In the genomic region with DNA sequence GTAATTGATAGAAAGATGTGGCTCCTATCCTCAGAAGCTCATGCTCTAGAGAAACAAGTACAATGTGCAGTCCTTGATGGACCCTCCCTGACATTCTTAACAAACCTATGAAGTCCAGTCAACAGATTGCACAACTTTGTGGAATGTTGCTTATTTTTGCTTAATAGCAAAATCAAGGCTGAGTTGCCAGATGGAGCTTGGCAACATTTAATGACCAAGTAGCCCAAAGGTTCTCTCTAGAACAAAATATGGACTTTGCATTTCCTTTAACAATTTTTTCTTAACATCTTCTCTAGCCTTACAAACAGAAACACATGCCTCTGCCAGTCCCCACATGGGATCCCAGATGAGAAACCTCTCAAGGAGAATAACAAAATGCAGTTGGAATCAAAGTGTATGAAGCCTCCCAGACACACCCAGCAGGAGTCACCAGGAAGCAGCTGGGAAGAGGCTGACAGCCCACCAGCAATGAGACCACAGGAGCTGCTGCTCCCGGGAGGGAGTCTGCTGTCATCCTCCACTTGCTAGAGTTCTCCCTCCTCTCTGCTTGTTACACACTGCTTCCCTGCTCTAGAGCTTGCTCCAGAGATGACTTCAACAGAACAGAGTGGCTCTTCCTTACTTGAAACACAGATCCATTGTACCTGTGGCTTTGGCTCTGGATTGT, we compare ENCODE assay signal across 1 cellular context.
A peak's percentile ranks its signal among the peaks of the same experiment; 100 is the strongest.
TF ChIP-seq lines count a peak whose summit lies in the region.

No MANE protein-coding gene starts in this region.

TF ChIP-seq in HepG2, 621 proteins besides CTCF, POLR2A, EP300 and RAD21 (continued from another document):
- TF ChIP-seq, protein P1, sequence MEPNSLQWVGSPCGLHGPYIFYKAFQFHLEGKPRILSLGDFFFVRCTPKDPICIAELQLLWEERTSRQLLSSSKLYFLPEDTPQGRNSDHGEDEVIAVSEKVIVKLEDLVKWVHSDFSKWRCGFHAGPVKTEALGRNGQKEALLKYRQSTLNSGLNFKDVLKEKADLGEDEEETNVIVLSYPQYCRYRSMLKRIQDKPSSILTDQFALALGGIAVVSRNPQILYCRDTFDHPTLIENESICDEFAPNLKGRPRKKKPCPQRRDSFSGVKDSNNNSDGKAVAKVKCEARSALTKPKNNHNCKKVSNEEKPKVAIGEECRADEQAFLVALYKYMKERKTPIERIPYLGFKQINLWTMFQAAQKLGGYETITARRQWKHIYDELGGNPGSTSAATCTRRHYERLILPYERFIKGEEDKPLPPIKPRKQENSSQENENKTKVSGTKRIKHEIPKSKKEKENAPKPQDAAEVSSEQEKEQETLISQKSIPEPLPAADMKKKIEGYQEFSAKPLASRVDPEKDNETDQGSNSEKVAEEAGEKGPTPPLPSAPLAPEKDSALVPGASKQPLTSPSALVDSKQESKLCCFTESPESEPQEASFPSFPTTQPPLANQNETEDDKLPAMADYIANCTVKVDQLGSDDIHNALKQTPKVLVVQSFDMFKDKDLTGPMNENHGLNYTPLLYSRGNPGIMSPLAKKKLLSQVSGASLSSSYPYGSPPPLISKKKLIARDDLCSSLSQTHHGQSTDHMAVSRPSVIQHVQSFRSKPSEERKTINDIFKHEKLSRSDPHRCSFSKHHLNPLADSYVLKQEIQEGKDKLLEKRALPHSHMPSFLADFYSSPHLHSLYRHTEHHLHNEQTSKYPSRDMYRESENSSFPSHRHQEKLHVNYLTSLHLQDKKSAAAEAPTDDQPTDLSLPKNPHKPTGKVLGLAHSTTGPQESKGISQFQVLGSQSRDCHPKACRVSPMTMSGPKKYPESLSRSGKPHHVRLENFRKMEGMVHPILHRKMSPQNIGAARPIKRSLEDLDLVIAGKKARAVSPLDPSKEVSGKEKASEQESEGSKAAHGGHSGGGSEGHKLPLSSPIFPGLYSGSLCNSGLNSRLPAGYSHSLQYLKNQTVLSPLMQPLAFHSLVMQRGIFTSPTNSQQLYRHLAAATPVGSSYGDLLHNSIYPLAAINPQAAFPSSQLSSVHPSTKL (CRISPR knock-in tag; IDR thresholded peaks at IDR 0.05): no peak
- TF ChIP-seq CEBPB (IDR thresholded peaks at IDR 0.05; ENCODE audit: borderline replicate concordance, low read depth, low read length): peak; percentile 87
- 0 out of 4 replicates have a peak, but pooled peaks of 1 of the 2 experiments have one; percentile 15 for TF ChIP-seq MAFK (conservative IDR thresholded peaks at IDR 0.05 in 1 of 2, IDR thresholded peaks at IDR 0.05 in 1 of 2; ENCODE audit: low read length in 2 of 2)
- TF ChIP-seq TGIF2 (CRISPR knock-in tag; IDR thresholded peaks at IDR 0.05): no peak
- TF ChIP-seq ZNF143 (CRISPR knock-in tag; IDR thresholded peaks at IDR 0.05): no peak
- no peak for TF ChIP-seq DR1 (CRISPR knock-in tag; IDR thresholded peaks at IDR 0.05)
